34 cellular contexts compared by ENCODE assay signal in genomic region chr6:69145062-69145461, GRCh38.
"Had no signal": no experiment of that assay in that cellular context is flagged by ENCODE, and none has a peak within 500 bp of the region (broad histone marks: within the 10 kb centered on the region; RNA-seq: fewer than 3 reads in every experiment).

No MANE protein-coding gene starts in this region.

- H3K9me3 Mint-ChIP-seq: activated CD4-positive, alpha-beta memory T cell treated with anti-CD3 and anti-CD28 coated beads, Interleukin-2, amount 10 ng/mL, durations not matched to agents 7 days and 5 days; activated naive CD8-positive, alpha-beta T cell treated with anti-CD3 and anti-CD28 coated beads, Interleukin-2, amount 10 ng/mL, durations not matched to agents 7 days and 5 days; activated T-helper 2 cell treated with anti-CD3 and anti-CD28 coated beads, Interferon-gamma antibody, Interleukin-2, Interleukin-4, amounts not matched to agents 10 μg/mL and 5 μg/mL and 100 μg/mL, durations not matched to agents 14 hours and 24 hours and 36 hours; T-helper 2 cell treated with Interferon-gamma antibody and Interleukin-4, amounts not matched to agents 5 μg/mL and 100 μg/mL, for 36 hours had no signal

- H3K4me1 Mint-ChIP-seq: activated B cell treated with CpG ODN at 0.5 μM for 24 hours; activated CD4-positive, alpha-beta memory T cell treated with anti-CD3 and anti-CD28 coated beads, Interleukin-2, amount 10 ng/mL, durations not matched to agents 7 days and 5 days; activated CD4-positive, alpha-beta T cell treated with anti-CD3 and anti-CD28 coated beads for 36 hours; activated CD4-positive, alpha-beta T cell treated with anti-CD3 and anti-CD28 coated beads, Interleukin-2, amount 10 ng/mL, durations not matched to agents 7 days and 5 days; activated CD8-positive, alpha-beta memory T cell treated with anti-CD3 and anti-CD28 coated beads, Interleukin-2, amount 10 ng/mL, durations not matched to agents 7 days and 5 days; activated naive CD4-positive, alpha-beta T cell treated with anti-CD3 and anti-CD28 coated beads, Interleukin-2, amount 10 ng/mL, durations not matched to agents 7 days and 5 days; activated naive CD4-positive, alpha-beta T cell treated with anti-CD3 and anti-CD28 coated beads, Interleukin-2, amount 50 U/mL, for 24 hours; activated naive CD8-positive, alpha-beta T cell treated with anti-CD3 and anti-CD28 coated beads, Interleukin-2, amount 10 ng/mL, durations not matched to agents 7 days and 5 days; activated naive CD8-positive, alpha-beta T cell treated with anti-CD3 and anti-CD28 coated beads, Interleukin-2, amount 50 U/mL, for 24 hours had no signal

- H3K4me1 ChIP-seq: body of pancreas, breast epithelium had no signal

- DNase-seq: activated B cell treated with CpG ODN at 0.5 μM for 24 hours; activated CD4-positive, alpha-beta memory T cell treated with anti-CD3 and anti-CD28 coated beads, Interleukin-2, amount 10 ng/mL, durations not matched to agents 7 days and 5 days; activated CD4-positive, alpha-beta T cell treated with anti-CD3 and anti-CD28 coated beads for 1 hour; activated CD4-positive, alpha-beta T cell treated with anti-CD3 and anti-CD28 coated beads for 36 hours; activated CD4-positive, alpha-beta T cell treated with anti-CD3 and anti-CD28 coated beads for 48 hours; activated CD4-positive, alpha-beta T cell treated with anti-CD3 and anti-CD28 coated beads, Interleukin-2, amount 10 ng/mL, durations not matched to agents 7 days and 5 days; activated CD4-positive, alpha-beta T cell treated with anti-CD3 and anti-CD28 coated beads, Interleukin-2, amount 50 U/mL, for 48 hours; activated CD8-positive, alpha-beta memory T cell treated with anti-CD3 and anti-CD28 coated beads for 24 hours; activated CD8-positive, alpha-beta memory T cell treated with anti-CD3 and anti-CD28 coated beads, Interleukin-2, amount 10 ng/mL, durations not matched to agents 7 days and 5 days; activated CD8-positive, alpha-beta memory T cell treated with anti-CD3 and anti-CD28 coated beads, Interleukin-2, amount 50 U/mL, for 48 hours; activated CD8-positive, alpha-beta T cell treated with anti-CD3 and anti-CD28 coated beads, Interleukin-2, amount 10 ng/mL, durations not matched to agents 7 days and 5 days; activated effector memory CD4-positive, alpha-beta T cell treated with Interleukin-2 at 50 U/mL for 16 hours; activated gamma-delta T cell; activated naive CD4-positive, alpha-beta T cell treated with anti-CD3 and anti-CD28 coated beads, Interleukin-2, amount 10 ng/mL, durations not matched to agents 7 days and 5 days; activated naive CD4-positive, alpha-beta T cell treated with Interleukin-2 at 50 U/mL for 16 hours; activated naive CD8-positive, alpha-beta T cell treated with anti-CD3 and anti-CD28 coated beads, Interleukin-2, amount 10 ng/mL, durations not matched to agents 7 days and 5 days; activated naive CD8-positive, alpha-beta T cell treated with anti-CD3 and anti-CD28 coated beads, Interleukin-2, amount 50 U/mL, for 24 hours; activated T-cell treated with anti-CD3 and anti-CD28 coated beads, Interleukin-2, amount 50 U/mL, for 24 hours; activated T-cell treated with anti-CD3 and anti-CD28 coated beads, Interleukin-2, amount 50 U/mL, for 48 hours; amygdala; anterior cingulate cortex; body of pancreas; brain microvascular endothelial cell; central memory CD4-positive, alpha-beta T cell; SW 1271; T-helper 1 cell; T-helper 2 cell; T-helper 9 cell had no signal

- H3K27ac ChIP-seq: body of pancreas, brain microvascular endothelial cell, breast epithelium had no signal

- ATAC-seq: activated CD4-positive, alpha-beta T cell treated with anti-CD3 and anti-CD28 coated beads for 36 hours; activated CD8-positive, alpha-beta memory T cell treated with anti-CD3 and anti-CD28 coated beads, Interleukin-2, amount 10 ng/mL, durations not matched to agents 7 days and 5 days; activated CD8-positive, alpha-beta T cell treated with anti-CD3 and anti-CD28 coated beads, Interleukin-2, amount 10 ng/mL, durations not matched to agents 7 days and 5 days; activated naive CD8-positive, alpha-beta T cell treated with anti-CD3 and anti-CD28 coated beads, Interleukin-2, amount 50 U/mL, for 24 hours; body of pancreas had no signal

- H3K4me3 ChIP-seq: body of pancreas, breast epithelium had no signal

- H3K27ac Mint-ChIP-seq: activated B cell treated with CpG ODN at 0.5 μM for 24 hours; activated CD4-positive, alpha-beta memory T cell treated with anti-CD3 and anti-CD28 coated beads, Interleukin-2, amount 10 ng/mL, durations not matched to agents 7 days and 5 days; activated CD4-positive, alpha-beta T cell treated with anti-CD3 and anti-CD28 coated beads for 36 hours; activated CD4-positive, alpha-beta T cell treated with anti-CD3 and anti-CD28 coated beads, Interleukin-2, amount 10 ng/mL, durations not matched to agents 7 days and 5 days; activated CD8-positive, alpha-beta memory T cell treated with anti-CD3 and anti-CD28 coated beads, Interleukin-2, amount 10 ng/mL, durations not matched to agents 7 days and 5 days; activated CD8-positive, alpha-beta T cell treated with anti-CD3 and anti-CD28 coated beads, Interleukin-2, amount 10 ng/mL, durations not matched to agents 7 days and 5 days; activated naive CD4-positive, alpha-beta T cell treated with anti-CD3 and anti-CD28 coated beads, Interleukin-2, amount 10 ng/mL, durations not matched to agents 7 days and 5 days; activated naive CD4-positive, alpha-beta T cell treated with anti-CD3 and anti-CD28 coated beads, Interleukin-2, amount 50 U/mL, for 24 hours; activated naive CD8-positive, alpha-beta T cell; activated naive CD8-positive, alpha-beta T cell treated with anti-CD3 and anti-CD28 coated beads, Interleukin-2, amount 10 ng/mL, durations not matched to agents 7 days and 5 days; activated naive CD8-positive, alpha-beta T cell treated with anti-CD3 and anti-CD28 coated beads, Interleukin-2, amount 50 U/mL, for 24 hours; activated T-cell treated with anti-CD3 and anti-CD28 coated beads, Interleukin-2, amount 50 U/mL, for 24 hours; activated T-helper 2 cell treated with anti-CD3 and anti-CD28 coated beads, Interferon-gamma antibody, Interleukin-2, Interleukin-4, amounts not matched to agents 10 μg/mL and 5 μg/mL and 100 μg/mL, durations not matched to agents 14 hours and 24 hours and 36 hours; T-helper 1 cell treated with Interleukin-12 subunit alpha and Interleukin-12 subunit beta and Interleukin-4 antibody, amounts not matched to agents 30 μg/mL and 1 μg/mL, for 36 hours; T-helper 2 cell treated with Interferon-gamma antibody and Interleukin-4, amounts not matched to agents 5 μg/mL and 100 μg/mL, for 36 hours had no signal

- H3K36me3 Mint-ChIP-seq: activated CD8-positive, alpha-beta memory T cell treated with anti-CD3 and anti-CD28 coated beads, Interleukin-2, amount 10 ng/mL, durations not matched to agents 7 days and 5 days; activated naive CD4-positive, alpha-beta T cell treated with anti-CD3 and anti-CD28 coated beads, Interleukin-2, amount 10 ng/mL, durations not matched to agents 7 days and 5 days; activated naive CD4-positive, alpha-beta T cell treated with anti-CD3 and anti-CD28 coated beads, Interleukin-2, amount 50 U/mL, for 24 hours; activated naive CD8-positive, alpha-beta T cell; activated naive CD8-positive, alpha-beta T cell treated with anti-CD3 and anti-CD28 coated beads, Interleukin-2, amount 10 ng/mL, durations not matched to agents 7 days and 5 days had no signal

- H3K4me3 Mint-ChIP-seq: activated B cell treated with CpG ODN at 0.5 μM for 24 hours; activated CD4-positive, alpha-beta memory T cell treated with anti-CD3 and anti-CD28 coated beads, Interleukin-2, amount 10 ng/mL, durations not matched to agents 7 days and 5 days; activated CD4-positive, alpha-beta T cell treated with anti-CD3 and anti-CD28 coated beads for 36 hours; activated CD4-positive, alpha-beta T cell treated with anti-CD3 and anti-CD28 coated beads, Interleukin-2, amount 10 ng/mL, durations not matched to agents 7 days and 5 days; activated CD8-positive, alpha-beta memory T cell treated with anti-CD3 and anti-CD28 coated beads, Interleukin-2, amount 10 ng/mL, durations not matched to agents 7 days and 5 days; activated CD8-positive, alpha-beta T cell treated with anti-CD3 and anti-CD28 coated beads, Interleukin-2, amount 10 ng/mL, durations not matched to agents 7 days and 5 days; activated naive CD4-positive, alpha-beta T cell treated with anti-CD3 and anti-CD28 coated beads, Interleukin-2, amount 10 ng/mL, durations not matched to agents 7 days and 5 days; activated naive CD4-positive, alpha-beta T cell treated with anti-CD3 and anti-CD28 coated beads, Interleukin-2, amount 50 U/mL, for 24 hours; activated naive CD8-positive, alpha-beta T cell; activated naive CD8-positive, alpha-beta T cell treated with anti-CD3 and anti-CD28 coated beads, Interleukin-2, amount 10 ng/mL, durations not matched to agents 7 days and 5 days; activated naive CD8-positive, alpha-beta T cell treated with anti-CD3 and anti-CD28 coated beads, Interleukin-2, amount 50 U/mL, for 24 hours; activated T-cell treated with anti-CD3 and anti-CD28 coated beads, Interleukin-2, amount 50 U/mL, for 24 hours; T-helper 1 cell treated with Interleukin-12 subunit alpha and Interleukin-12 subunit beta and Interleukin-4 antibody, amounts not matched to agents 30 μg/mL and 1 μg/mL, for 36 hours; T-helper 2 cell treated with Interferon-gamma antibody and Interleukin-4, amounts not matched to agents 5 μg/mL and 100 μg/mL, for 36 hours had no signal

- H3K27me3 Mint-ChIP-seq: activated B cell treated with CpG ODN at 0.5 μM for 24 hours; activated CD4-positive, alpha-beta memory T cell treated with anti-CD3 and anti-CD28 coated beads, Interleukin-2, amount 10 ng/mL, durations not matched to agents 7 days and 5 days; activated CD4-positive, alpha-beta T cell treated with anti-CD3 and anti-CD28 coated beads for 36 hours; activated CD4-positive, alpha-beta T cell treated with anti-CD3 and anti-CD28 coated beads, Interleukin-2, amount 10 ng/mL, durations not matched to agents 7 days and 5 days; activated CD8-positive, alpha-beta memory T cell treated with anti-CD3 and anti-CD28 coated beads, Interleukin-2, amount 10 ng/mL, durations not matched to agents 7 days and 5 days; activated naive CD4-positive, alpha-beta T cell treated with anti-CD3 and anti-CD28 coated beads, Interleukin-2, amount 10 ng/mL, durations not matched to agents 7 days and 5 days; activated naive CD4-positive, alpha-beta T cell treated with anti-CD3 and anti-CD28 coated beads, Interleukin-2, amount 50 U/mL, for 24 hours; activated naive CD8-positive, alpha-beta T cell; activated naive CD8-positive, alpha-beta T cell treated with anti-CD3 and anti-CD28 coated beads, Interleukin-2, amount 10 ng/mL, durations not matched to agents 7 days and 5 days; activated naive CD8-positive, alpha-beta T cell treated with anti-CD3 and anti-CD28 coated beads, Interleukin-2, amount 50 U/mL, for 24 hours; activated T-cell treated with anti-CD3 and anti-CD28 coated beads, Interleukin-2, amount 50 U/mL, for 24 hours had no signal

- H3K27me3 ChIP-seq: body of pancreas, brain microvascular endothelial cell, breast epithelium had no signal

- H3K9me3 ChIP-seq: body of pancreas had no signal

- H3K36me3 ChIP-seq: brain microvascular endothelial cell, breast epithelium had no signal
